ENCODE assay signal across 9 cellular contexts in the genomic region with DNA sequence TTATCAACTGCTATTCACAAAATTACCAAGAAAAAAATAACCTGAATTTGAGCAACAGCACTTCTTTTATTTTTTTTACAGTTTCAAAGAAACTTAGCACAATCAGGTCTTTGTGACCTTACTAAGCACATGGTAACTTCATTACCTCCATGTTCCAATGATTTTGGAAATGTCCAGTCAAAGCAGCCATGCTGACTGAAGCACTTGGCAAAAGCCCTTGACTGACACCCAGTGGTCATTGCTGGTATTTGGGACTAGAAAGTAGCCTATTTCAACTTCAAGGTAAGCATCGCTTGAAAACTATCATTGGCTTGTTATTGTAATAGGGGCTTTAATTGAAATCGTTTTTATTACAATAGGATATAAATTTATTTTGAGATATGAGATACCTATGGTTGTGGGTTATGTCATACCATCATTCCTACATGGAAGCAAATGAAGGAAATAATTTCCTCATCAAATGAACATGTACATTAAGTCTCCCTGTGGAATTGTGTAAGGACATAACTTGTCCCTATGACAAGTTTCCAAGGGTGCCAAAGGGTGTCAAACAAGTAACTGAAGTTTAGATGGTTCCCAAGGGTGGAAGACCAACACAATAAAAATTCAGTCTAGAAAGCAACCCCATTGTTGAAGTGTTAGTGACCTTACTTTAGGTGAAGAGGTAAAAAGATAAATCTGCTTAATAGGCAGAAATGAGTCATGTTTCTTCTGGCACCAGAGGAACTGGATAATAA. TPM values are rescaled to one million over a fixed set of nuclear protein-coding genes. Genes with fewer than 3 reads are reported as not detected.
A peak's percentile ranks its signal among the peaks of the same experiment; 100 is the strongest.
DNase-seq lines count a peak whose midpoint lies in the region; TF ChIP-seq lines count a peak whose summit lies in the region.
"Had no signal": no experiment of that assay in that cellular context is flagged by ENCODE, and none has a peak within 500 bp of the region (broad histone marks: within the 10 kb centered on the region; RNA-seq: fewer than 3 reads in every experiment).

No MANE protein-coding gene starts in this region.

- peaks cover 45% of the 10 kb centered on the region for H3K27me3 Mint-ChIP-seq in chondrocyte (ENCODE audit: low read depth)

- H3K4me3 ChIP-seq in HEK293 (ENCODE audit: low read depth, low read length) (no peak overlapping the region), liver (ENCODE audit: low read depth in 1 of 3, low read length in 3 of 3) (no peak overlapping the region)

- H3K4me1 ChIP-seq in HEK293 (ENCODE audit: control insufficient read depth, insufficient read depth, low read length) (no peaks in the 10 kb centered on the region), liver (ENCODE audit: control insufficient read depth in 4 of 4, insufficient read depth in 4 of 4, low read length in 3 of 4) (no peaks in the 10 kb centered on the region)

- H3K4me1 Mint-ChIP-seq in chondrocyte (ENCODE audit: low read depth), result no peaks in the 10 kb centered on the region

- WGBS in liver, result 7% methylated on average over 2 of the region's 2 CpGs

- H3K36me3 Mint-ChIP-seq in chondrocyte (ENCODE audit: low read depth), result no peaks in the 10 kb centered on the region

- CTCF ChIA-PET in HEK293 (lab: Yijun Ruan, JAX), result no interaction called here

- H3K27me3 ChIP-seq in liver (ENCODE audit: control insufficient read depth in 4 of 4, insufficient read depth in 4 of 4, low read length in 3 of 4), result no peaks in the 10 kb centered on the region
- H3K27me3 ChIP-seq: neutrophil had no signal

- H3K9me3 Mint-ChIP-seq in chondrocyte (ENCODE audit: low read depth), result no peaks in the 10 kb centered on the region

- no peak overlapping the region for H3K4me3 Mint-ChIP-seq in chondrocyte (ENCODE audit: unreplicated experiment)

- H3K27ac Mint-ChIP-seq in chondrocyte (ENCODE audit: unreplicated experiment), result no peak overlapping the region

- TF ChIP-seq RAD21 in liver (IDR thresholded peaks at IDR 0.05), result peak; percentile 86 to 90

- no peak overlapping the region for H3K27ac ChIP-seq in HEK293 (ENCODE audit: extremely low read depth, low read depth, low read length)
- H3K27ac ChIP-seq in liver (ENCODE audit: low read depth in 1 of 2, low read length in 2 of 2), result no peak overlapping the region
- H3K27ac ChIP-seq: neutrophil had no signal

- H3K9ac ChIP-seq in liver (ENCODE audit: low read depth in 1 of 2, low read length in 2 of 2), result no peak overlapping the region

- peak; percentile 60 for DNase-seq in A172 (ENCODE audit: low spot score)
- DNase-seq in GM10266 (ENCODE audit: extremely low spot score), result peak; percentile 23
- DNase-seq in LoVo (ENCODE audit: low spot score), result peak; percentile 68
- peak; percentile 31 for DNase-seq in SKM-1 treated with dmso at 0.1 percent for 144 hours (lab: John Stamatoyannopoulos, UW; ENCODE audit: unreplicated experiment)
- DNase-seq in chondrocyte (ENCODE audit: low spot score), result no peak
- peak; percentile 0 for DNase-seq in stimulated activated naive CD4-positive, alpha-beta T cell treated with Interleukin-2 at 50 U/mL for 16 hours (lab: John Stamatoyannopoulos, UW)

- H3K36me3 ChIP-seq in HEK293 (ENCODE audit: control insufficient read depth in 2 of 2, insufficient read depth in 1 of 2, low read length in 2 of 2) (no peaks in the 10 kb centered on the region), liver (ENCODE audit: control insufficient read depth in 4 of 4, insufficient read depth in 3 of 4, low read depth in 1 of 4, low read length in 3 of 4) (no peaks in the 10 kb centered on the region)
- H3K36me3 ChIP-seq: neutrophil had no signal

- TF ChIP-seq CTCF in GM10266 (IDR thresholded peaks at IDR 0.05; ENCODE audit: control insufficient read depth, insufficient read depth, low read depth, missing control alignments) (peak; percentile 81), HEK293 (tag by site-specific recombination; IDR thresholded peaks at IDR 0.05) (no peak; the same call in 1 of the 2 replicates), chondrocyte (IDR thresholded peaks at IDR 0.05) (peak; percentile 96), liver (IDR thresholded peaks at IDR 0.05; ENCODE audit: low read depth, low read length, missing input control) (peak; percentile 74)

- H3K9me3 ChIP-seq in HEK293 (ENCODE audit: control insufficient read depth, insufficient read depth, low read depth, low read length) (no peaks in the 10 kb centered on the region), liver (ENCODE audit: control insufficient read depth in 4 of 4, low read length in 3 of 4) (no peaks in the 10 kb centered on the region)
- H3K9me3 ChIP-seq: neutrophil had no signal

- POLR2A ChIA-PET in HEK293 (lab: Yijun Ruan, JAX), result no interaction called here

TF ChIP-seq in HEK293, 187 proteins besides CTCF, POLR2A, EP300 and RAD21:
- TF ChIP-seq ZNF654 (tag by site-specific recombination; IDR thresholded peaks at IDR 0.05; ENCODE audit: low read depth), result peak; percentile 75
- TF ChIP-seq ZNF473 (tag by site-specific recombination; IDR thresholded peaks at IDR 0.05), result no peak

TF ChIP-seq in liver, 16 proteins besides CTCF, POLR2A, EP300 and RAD21:
- TF ChIP-seq GABPA (IDR thresholded peaks at IDR 0.05 in 1 of 2, conservative IDR thresholded peaks at IDR 0.05 in 1 of 2) (no peak), SP1 (IDR thresholded peaks at IDR 0.05) (no peak), YY1 (IDR thresholded peaks at IDR 0.05) (no peak), FOXA1 (IDR thresholded peaks at IDR 0.05) (no peak), TAF1 (conservative IDR thresholded peaks at IDR 0.05) (no peak), RXRA (IDR thresholded peaks at IDR 0.05) (no peak), NR2F2 (IDR thresholded peaks at IDR 0.05) (no peak), EGR1 (IDR thresholded peaks at IDR 0.05; ENCODE audit: low read depth in 2 of 2) (no peak), HNF4A (conservative IDR thresholded peaks at IDR 0.05) (no peak), HNF4G (IDR thresholded peaks at IDR 0.05) (no peak), FOXA2 (IDR thresholded peaks at IDR 0.05) (no peak), JUND (IDR thresholded peaks at IDR 0.05) (no peak)
- TF ChIP-seq, protein P1, sequence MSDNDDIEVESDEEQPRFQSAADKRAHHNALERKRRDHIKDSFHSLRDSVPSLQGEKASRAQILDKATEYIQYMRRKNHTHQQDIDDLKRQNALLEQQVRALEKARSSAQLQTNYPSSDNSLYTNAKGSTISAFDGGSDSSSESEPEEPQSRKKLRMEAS (IDR thresholded peaks at IDR 0.05), result no peak
- TF ChIP-seq, protein P2, sequence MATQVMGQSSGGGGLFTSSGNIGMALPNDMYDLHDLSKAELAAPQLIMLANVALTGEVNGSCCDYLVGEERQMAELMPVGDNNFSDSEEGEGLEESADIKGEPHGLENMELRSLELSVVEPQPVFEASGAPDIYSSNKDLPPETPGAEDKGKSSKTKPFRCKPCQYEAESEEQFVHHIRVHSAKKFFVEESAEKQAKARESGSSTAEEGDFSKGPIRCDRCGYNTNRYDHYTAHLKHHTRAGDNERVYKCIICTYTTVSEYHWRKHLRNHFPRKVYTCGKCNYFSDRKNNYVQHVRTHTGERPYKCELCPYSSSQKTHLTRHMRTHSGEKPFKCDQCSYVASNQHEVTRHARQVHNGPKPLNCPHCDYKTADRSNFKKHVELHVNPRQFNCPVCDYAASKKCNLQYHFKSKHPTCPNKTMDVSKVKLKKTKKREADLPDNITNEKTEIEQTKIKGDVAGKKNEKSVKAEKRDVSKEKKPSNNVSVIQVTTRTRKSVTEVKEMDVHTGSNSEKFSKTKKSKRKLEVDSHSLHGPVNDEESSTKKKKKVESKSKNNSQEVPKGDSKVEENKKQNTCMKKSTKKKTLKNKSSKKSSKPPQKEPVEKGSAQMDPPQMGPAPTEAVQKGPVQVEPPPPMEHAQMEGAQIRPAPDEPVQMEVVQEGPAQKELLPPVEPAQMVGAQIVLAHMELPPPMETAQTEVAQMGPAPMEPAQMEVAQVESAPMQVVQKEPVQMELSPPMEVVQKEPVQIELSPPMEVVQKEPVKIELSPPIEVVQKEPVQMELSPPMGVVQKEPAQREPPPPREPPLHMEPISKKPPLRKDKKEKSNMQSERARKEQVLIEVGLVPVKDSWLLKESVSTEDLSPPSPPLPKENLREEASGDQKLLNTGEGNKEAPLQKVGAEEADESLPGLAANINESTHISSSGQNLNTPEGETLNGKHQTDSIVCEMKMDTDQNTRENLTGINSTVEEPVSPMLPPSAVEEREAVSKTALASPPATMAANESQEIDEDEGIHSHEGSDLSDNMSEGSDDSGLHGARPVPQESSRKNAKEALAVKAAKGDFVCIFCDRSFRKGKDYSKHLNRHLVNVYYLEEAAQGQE (IDR thresholded peaks at IDR 0.05), result no peak
- TF ChIP-seq, protein P3, sequence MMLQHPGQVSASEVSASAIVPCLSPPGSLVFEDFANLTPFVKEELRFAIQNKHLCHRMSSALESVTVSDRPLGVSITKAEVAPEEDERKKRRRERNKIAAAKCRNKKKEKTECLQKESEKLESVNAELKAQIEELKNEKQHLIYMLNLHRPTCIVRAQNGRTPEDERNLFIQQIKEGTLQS (IDR thresholded peaks at IDR 0.05), result no peak
- TF ChIP-seq, protein P4, sequence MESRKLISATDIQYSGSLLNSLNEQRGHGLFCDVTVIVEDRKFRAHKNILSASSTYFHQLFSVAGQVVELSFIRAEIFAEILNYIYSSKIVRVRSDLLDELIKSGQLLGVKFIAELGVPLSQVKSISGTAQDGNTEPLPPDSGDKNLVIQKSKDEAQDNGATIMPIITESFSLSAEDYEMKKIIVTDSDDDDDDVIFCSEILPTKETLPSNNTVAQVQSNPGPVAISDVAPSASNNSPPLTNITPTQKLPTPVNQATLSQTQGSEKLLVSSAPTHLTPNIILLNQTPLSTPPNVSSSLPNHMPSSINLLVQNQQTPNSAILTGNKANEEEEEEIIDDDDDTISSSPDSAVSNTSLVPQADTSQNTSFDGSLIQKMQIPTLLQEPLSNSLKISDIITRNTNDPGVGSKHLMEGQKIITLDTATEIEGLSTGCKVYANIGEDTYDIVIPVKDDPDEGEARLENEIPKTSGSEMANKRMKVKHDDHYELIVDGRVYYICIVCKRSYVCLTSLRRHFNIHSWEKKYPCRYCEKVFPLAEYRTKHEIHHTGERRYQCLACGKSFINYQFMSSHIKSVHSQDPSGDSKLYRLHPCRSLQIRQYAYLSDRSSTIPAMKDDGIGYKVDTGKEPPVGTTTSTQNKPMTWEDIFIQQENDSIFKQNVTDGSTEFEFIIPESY (IDR thresholded peaks at IDR 0.05), result no peak
TF ChIP-seq in liver: peak in this region for 0.

RNA-seq across cellular contexts. Expression of a gene that starts 15.2 kb away (rescaled TPM):
- 1.2 TPM in 1 of 2 replicates, not detected in the other for total RNA-seq in A172 (2014; rRNA removed; shearing (Covaris generic))
- total RNA-seq in chondrocyte, result not detected in 3 replicates
- 10 to 100 TPM in 1 of 2 donors, 1 to 10 TPM in 1; 6.3 to 26.9 TPM for total RNA-seq in liver
- 10 to 100 TPM; 29.7 to 45.4 TPM for polyA plus RNA-seq in liver
